Comparison of ENCODE assay signal across 23 cellular contexts in genomic region chr16:64586756-64587155, GRCh38.
DNase-seq lines count a peak whose midpoint lies in the region; ATAC-seq and TF ChIP-seq lines count a peak whose summit lies in the region.
"Had no signal": no experiment of that assay in that cellular context is flagged by ENCODE, and none has a peak within 500 bp of the region (broad histone marks: within the 10 kb centered on the region; RNA-seq: fewer than 3 reads in every experiment).

No MANE protein-coding gene starts in this region.

- TF ChIP-seq CTCF in H9 (conservative IDR thresholded peaks at IDR 0.05) = no peak
- no peak for TF ChIP-seq CTCF in glutamatergic neuron (IDR thresholded peaks at IDR 0.05; ENCODE audit: partially characterized antibody, unreplicated experiment)

- H4K20me1 ChIP-seq in H9 (ENCODE audit: control insufficient read depth, insufficient read depth, insufficient read length) = no peaks in the 10 kb centered on the region

- no peak overlapping the region for H2BK20ac ChIP-seq in H9 (ENCODE audit: low read depth, low read length, poor library complexity, severe bottlenecking)

- DNase-seq in H9 (no peak), SK-N-DZ (ENCODE audit: low spot score) (peak; percentile 92), glutamatergic neuron (peak; percentile 24), pons (ENCODE audit: low spot score) (peak; percentile 2), GM03348 (ENCODE audit: low spot score) (no peak)
- DNase-seq: activated naive CD8-positive, alpha-beta T cell treated with anti-CD3 and anti-CD28 coated beads for 36 hours; CD8-positive, alpha-beta T cell; DND-41; effector memory CD4-positive, alpha-beta T cell; Kasumi-1; natural killer cell; NCI-H1048; NCI-H2029 treated with DMSO at 0.1 percent for 48 hours; NCI-H446 treated with DMSO at 0.1 percent for 48 hours; posterior cingulate gyrus; stimulated activated CD4-positive, alpha-beta T cell treated with anti-CD3 and anti-CD28 coated beads, Interleukin-1b, Interleukin-23, amount 100 ng/mL, for 48 hours; uterus had no signal

- no peaks in the 10 kb centered on the region for H3K79me1 ChIP-seq in H9 (ENCODE audit: insufficient read depth, low read depth, low read length, poor library complexity, severe bottlenecking)

- H2AK5ac ChIP-seq in H9 (ENCODE audit: insufficient read length, low read length) = no peak overlapping the region

- H3K27ac ChIP-seq in H9 (ENCODE audit: insufficient read length, low read depth, low read length) = no peak overlapping the region
- H3K27ac ChIP-seq: esophagus muscularis mucosa, uterus, VCaP had no signal

- H3K27me3 ChIP-seq in H9 (ENCODE audit: insufficient read depth, low read length) = no peaks in the 10 kb centered on the region
- H3K27me3 ChIP-seq: esophagus muscularis mucosa, uterus had no signal

- H3K4ac ChIP-seq in H9 (ENCODE audit: low read depth, low read length) = no peak overlapping the region

- H3K9ac ChIP-seq in H9 (ENCODE audit: extremely low read depth, insufficient read length, low read length) = no peak overlapping the region

- no peak overlapping the region for H2BK15ac ChIP-seq in H9 (ENCODE audit: low read depth, low read length)

- H3K27me3 Mint-ChIP-seq in H9 (ENCODE audit: low read depth) (no peaks in the 10 kb centered on the region), glutamatergic neuron (ENCODE audit: unreplicated experiment) (peaks cover 5% of the 10 kb centered on the region)
- H3K27me3 Mint-ChIP-seq: activated naive CD8-positive, alpha-beta T cell treated with anti-CD3 and anti-CD28 coated beads for 36 hours; memory B cell had no signal

- peak overlapping the region; percentile 86 for H2AFZ ChIP-seq in H9 (ENCODE audit: low read length)

- H4K91ac ChIP-seq in H9 (ENCODE audit: insufficient read length, low read depth, low read length) = no peak overlapping the region

- no peak overlapping the region for H3K56ac ChIP-seq in H9 (ENCODE audit: insufficient read length, low read depth, low read length)

- no peak overlapping the region for H3K4me2 ChIP-seq in H9 (ENCODE audit: insufficient read depth, insufficient read length, low read length)

- H2BK120ac ChIP-seq in H9 (ENCODE audit: low read depth, low read length, poor library complexity, severe bottlenecking) = no peak overlapping the region

- ATAC-seq in HG02885 (IDR thresholded peaks at IDR 0.05; ENCODE audit: poor library complexity, unreplicated experiment) = no peak
- ATAC-seq in GM19351 (IDR thresholded peaks at IDR 0.05; ENCODE audit: unreplicated experiment) = no peak
- ATAC-seq: CD8-positive, alpha-beta T cell; natural killer cell; stimulated activated effector memory CD8-positive, alpha-beta T cell treated with anti-CD3 and anti-CD28 coated beads, Interleukin-12 subunit alpha, Interleukin-12 subunit beta, amount 100 ng/mL, for 72 hours had no signal

- H3T11ph ChIP-seq in H9 (ENCODE audit: low read length) = no peak overlapping the region

- H3K23me2 ChIP-seq in H9 (ENCODE audit: insufficient read length, low read depth, low read length, poor library complexity, severe bottlenecking) = no peaks in the 10 kb centered on the region

- no CpG with 5 or more reads among the region's 3 CpGs for WGBS in H9 (ENCODE audit: extremely low coverage, insufficient read length, low lambda C conversion rate)

- H3K27ac Mint-ChIP-seq in H9 (no peak overlapping the region), glutamatergic neuron (ENCODE audit: unreplicated experiment) (peak overlapping the region; percentile 97)
- H3K27ac Mint-ChIP-seq: activated naive CD8-positive, alpha-beta T cell treated with anti-CD3 and anti-CD28 coated beads for 36 hours; CD8-positive, alpha-beta T cell; memory B cell; natural killer cell; stimulated activated effector memory CD8-positive, alpha-beta T cell treated with anti-CD3 and anti-CD28 coated beads, Interleukin-12 subunit alpha, Interleukin-12 subunit beta, amount 100 ng/mL, for 72 hours had no signal

- H4K5ac ChIP-seq in H9 (ENCODE audit: insufficient read length, low read depth, low read length) = no peak overlapping the region

- no peaks in the 10 kb centered on the region for H3K9me3 ChIP-seq in H9 (ENCODE audit: control insufficient read depth, low read depth, low read length)
- H3K9me3 ChIP-seq: esophagus muscularis mucosa, uterus had no signal

- no peaks in the 10 kb centered on the region for H3K79me2 ChIP-seq in H9 (ENCODE audit: insufficient read depth, low read length)

- no peak overlapping the region for H2BK12ac ChIP-seq in H9 (ENCODE audit: insufficient read length, low read depth, low read length)

- H3K14ac ChIP-seq in H9 (ENCODE audit: insufficient read depth, low read length) = no peak overlapping the region

- H3K9me3 Mint-ChIP-seq in H9 = peaks cover 6 to 7% of the 10 kb centered on the region in 2 experiments; a peak in 4 of 5 replicates
- H3K9me3 Mint-ChIP-seq in glutamatergic neuron (ENCODE audit: unreplicated experiment) = peaks cover 8% of the 10 kb centered on the region

- H3K4me1 Mint-ChIP-seq in H9 = peaks cover 4 to 9% of the 10 kb centered on the region in 2 experiments; a peak in 3 of 4 replicates
- peaks cover 28% of the 10 kb centered on the region for H3K4me1 Mint-ChIP-seq in glutamatergic neuron (ENCODE audit: low read depth, unreplicated experiment)
- H3K4me1 Mint-ChIP-seq: activated naive CD8-positive, alpha-beta T cell treated with anti-CD3 and anti-CD28 coated beads for 36 hours; memory B cell; natural killer cell; stimulated activated effector memory CD8-positive, alpha-beta T cell treated with anti-CD3 and anti-CD28 coated beads, Interleukin-12 subunit alpha, Interleukin-12 subunit beta, amount 100 ng/mL, for 72 hours had no signal

- no peak overlapping the region for H2BK5ac ChIP-seq in H9 (ENCODE audit: insufficient read length, low read length)

- H3K18ac ChIP-seq in H9 (ENCODE audit: insufficient read length, low read depth, low read length) = no peak overlapping the region

- no peak overlapping the region for H4K8ac ChIP-seq in H9 (replicated peaks; ENCODE audit: insufficient read length, low read depth, low read length)

- H3K36me3 Mint-ChIP-seq in H9 (ENCODE audit: insufficient read depth in 1 of 3, low read depth in 3 of 3) = peaks cover 0 to 5% (median 0%) of the 10 kb centered on the region in 3 experiments; a peak in 1 of 7 replicates
- no peaks in the 10 kb centered on the region for H3K36me3 Mint-ChIP-seq in glutamatergic neuron (ENCODE audit: unreplicated experiment)
- H3K36me3 Mint-ChIP-seq: activated naive CD8-positive, alpha-beta T cell treated with anti-CD3 and anti-CD28 coated beads for 36 hours; CD8-positive, alpha-beta T cell; memory B cell; natural killer cell; stimulated activated effector memory CD8-positive, alpha-beta T cell treated with anti-CD3 and anti-CD28 coated beads, Interleukin-12 subunit alpha, Interleukin-12 subunit beta, amount 100 ng/mL, for 72 hours had no signal

- no peaks in the 10 kb centered on the region for H3K4me1 ChIP-seq in H9 (ENCODE audit: insufficient read depth, low read length)
- H3K4me1 ChIP-seq: esophagus muscularis mucosa, uterus had no signal

- no peak overlapping the region for H3K4me3 Mint-ChIP-seq in H9
- H3K4me3 Mint-ChIP-seq in glutamatergic neuron (ENCODE audit: unreplicated experiment) = peak overlapping the region; percentile 60
- H3K4me3 Mint-ChIP-seq: activated naive CD8-positive, alpha-beta T cell treated with anti-CD3 and anti-CD28 coated beads for 36 hours; CD8-positive, alpha-beta T cell; memory B cell; natural killer cell; stimulated activated effector memory CD8-positive, alpha-beta T cell treated with anti-CD3 and anti-CD28 coated beads, Interleukin-12 subunit alpha, Interleukin-12 subunit beta, amount 100 ng/mL, for 72 hours had no signal

- H3K23ac ChIP-seq in H9 (ENCODE audit: insufficient read length, low read depth, low read length) = no peak overlapping the region

Comparison
In these comparisons a context has a peak if more than half of its experiments do, and no peak if none do; other contexts are left out.
1. DNase-seq: peak in SK-N-DZ (single experiment), glutamatergic neuron (single experiment) and pons (single experiment); none in H9 (single experiment) and GM03348 (single experiment).